Comparison of ENCODE assay signal across 1 cellular context in the genomic region with DNA sequence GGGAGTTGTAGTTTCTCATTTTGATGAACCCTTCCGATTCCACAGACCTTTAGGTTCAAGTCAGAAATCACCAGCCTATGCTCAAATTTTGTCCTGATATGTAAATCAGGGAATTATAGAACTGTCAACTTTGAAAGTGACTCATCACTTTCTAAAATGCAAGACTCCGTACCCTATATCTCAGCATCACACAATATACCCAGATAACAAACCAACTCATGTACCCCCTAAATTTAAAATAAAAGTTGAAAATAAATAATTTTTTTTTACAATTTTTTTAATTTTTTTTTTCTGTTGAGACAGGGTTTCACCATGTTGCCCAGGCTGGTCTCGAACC.
TF ChIP-seq lines count a peak whose summit lies in the region.

No MANE protein-coding gene starts in this region.

TF ChIP-seq in HCT116, 20 proteins besides CTCF, POLR2A, EP300 and RAD21:
- TF ChIP-seq, protein P1, sequence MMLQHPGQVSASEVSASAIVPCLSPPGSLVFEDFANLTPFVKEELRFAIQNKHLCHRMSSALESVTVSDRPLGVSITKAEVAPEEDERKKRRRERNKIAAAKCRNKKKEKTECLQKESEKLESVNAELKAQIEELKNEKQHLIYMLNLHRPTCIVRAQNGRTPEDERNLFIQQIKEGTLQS (IDR thresholded peaks at IDR 0.05), result no peak
- TF ChIP-seq, protein P2, sequence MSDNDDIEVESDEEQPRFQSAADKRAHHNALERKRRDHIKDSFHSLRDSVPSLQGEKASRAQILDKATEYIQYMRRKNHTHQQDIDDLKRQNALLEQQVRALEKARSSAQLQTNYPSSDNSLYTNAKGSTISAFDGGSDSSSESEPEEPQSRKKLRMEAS (IDR thresholded peaks at IDR 0.05), result no peak
- TF ChIP-seq POLR2AphosphoS5 (IDR thresholded peaks at IDR 0.05; ENCODE audit: low read depth, low read length), result no peak
- TF ChIP-seq, protein P3, sequence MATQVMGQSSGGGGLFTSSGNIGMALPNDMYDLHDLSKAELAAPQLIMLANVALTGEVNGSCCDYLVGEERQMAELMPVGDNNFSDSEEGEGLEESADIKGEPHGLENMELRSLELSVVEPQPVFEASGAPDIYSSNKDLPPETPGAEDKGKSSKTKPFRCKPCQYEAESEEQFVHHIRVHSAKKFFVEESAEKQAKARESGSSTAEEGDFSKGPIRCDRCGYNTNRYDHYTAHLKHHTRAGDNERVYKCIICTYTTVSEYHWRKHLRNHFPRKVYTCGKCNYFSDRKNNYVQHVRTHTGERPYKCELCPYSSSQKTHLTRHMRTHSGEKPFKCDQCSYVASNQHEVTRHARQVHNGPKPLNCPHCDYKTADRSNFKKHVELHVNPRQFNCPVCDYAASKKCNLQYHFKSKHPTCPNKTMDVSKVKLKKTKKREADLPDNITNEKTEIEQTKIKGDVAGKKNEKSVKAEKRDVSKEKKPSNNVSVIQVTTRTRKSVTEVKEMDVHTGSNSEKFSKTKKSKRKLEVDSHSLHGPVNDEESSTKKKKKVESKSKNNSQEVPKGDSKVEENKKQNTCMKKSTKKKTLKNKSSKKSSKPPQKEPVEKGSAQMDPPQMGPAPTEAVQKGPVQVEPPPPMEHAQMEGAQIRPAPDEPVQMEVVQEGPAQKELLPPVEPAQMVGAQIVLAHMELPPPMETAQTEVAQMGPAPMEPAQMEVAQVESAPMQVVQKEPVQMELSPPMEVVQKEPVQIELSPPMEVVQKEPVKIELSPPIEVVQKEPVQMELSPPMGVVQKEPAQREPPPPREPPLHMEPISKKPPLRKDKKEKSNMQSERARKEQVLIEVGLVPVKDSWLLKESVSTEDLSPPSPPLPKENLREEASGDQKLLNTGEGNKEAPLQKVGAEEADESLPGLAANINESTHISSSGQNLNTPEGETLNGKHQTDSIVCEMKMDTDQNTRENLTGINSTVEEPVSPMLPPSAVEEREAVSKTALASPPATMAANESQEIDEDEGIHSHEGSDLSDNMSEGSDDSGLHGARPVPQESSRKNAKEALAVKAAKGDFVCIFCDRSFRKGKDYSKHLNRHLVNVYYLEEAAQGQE (IDR thresholded peaks at IDR 0.05; ENCODE audit: low read depth), result no peak
- TF ChIP-seq SIN3A (IDR thresholded peaks at IDR 0.05; ENCODE audit: low read depth), result no peak
- no peak for TF ChIP-seq EZH2phosphoT487 (IDR thresholded peaks at IDR 0.05; ENCODE audit: borderline replicate concordance)
- TF ChIP-seq EZH2 (IDR thresholded peaks at IDR 0.05), result no peak
- TF ChIP-seq ZNF274 (IDR thresholded peaks at IDR 0.05; ENCODE audit: low read depth, low read length), result no peak
- TF ChIP-seq YY1 (IDR thresholded peaks at IDR 0.05; ENCODE audit: extremely low read depth, insufficient replicate concordance, low read depth, low read length), result no peak
- no peak for TF ChIP-seq ZFX (IDR thresholded peaks at IDR 0.05)
- TF ChIP-seq JUND (IDR thresholded peaks at IDR 0.05), result no peak
- no peak for TF ChIP-seq ELF1 (IDR thresholded peaks at IDR 0.05; ENCODE audit: borderline replicate concordance, low read depth)
- TF ChIP-seq FOSL1 (IDR thresholded peaks at IDR 0.05; ENCODE audit: low read depth), result no peak
- no peak for TF ChIP-seq SRF (IDR thresholded peaks at IDR 0.05; ENCODE audit: low read depth)
- no peak for TF ChIP-seq CEBPB (IDR thresholded peaks at IDR 0.05; ENCODE audit: low read depth)
- no peak for TF ChIP-seq SP1 (IDR thresholded peaks at IDR 0.05; ENCODE audit: low read depth)
- TF ChIP-seq, protein P4, sequence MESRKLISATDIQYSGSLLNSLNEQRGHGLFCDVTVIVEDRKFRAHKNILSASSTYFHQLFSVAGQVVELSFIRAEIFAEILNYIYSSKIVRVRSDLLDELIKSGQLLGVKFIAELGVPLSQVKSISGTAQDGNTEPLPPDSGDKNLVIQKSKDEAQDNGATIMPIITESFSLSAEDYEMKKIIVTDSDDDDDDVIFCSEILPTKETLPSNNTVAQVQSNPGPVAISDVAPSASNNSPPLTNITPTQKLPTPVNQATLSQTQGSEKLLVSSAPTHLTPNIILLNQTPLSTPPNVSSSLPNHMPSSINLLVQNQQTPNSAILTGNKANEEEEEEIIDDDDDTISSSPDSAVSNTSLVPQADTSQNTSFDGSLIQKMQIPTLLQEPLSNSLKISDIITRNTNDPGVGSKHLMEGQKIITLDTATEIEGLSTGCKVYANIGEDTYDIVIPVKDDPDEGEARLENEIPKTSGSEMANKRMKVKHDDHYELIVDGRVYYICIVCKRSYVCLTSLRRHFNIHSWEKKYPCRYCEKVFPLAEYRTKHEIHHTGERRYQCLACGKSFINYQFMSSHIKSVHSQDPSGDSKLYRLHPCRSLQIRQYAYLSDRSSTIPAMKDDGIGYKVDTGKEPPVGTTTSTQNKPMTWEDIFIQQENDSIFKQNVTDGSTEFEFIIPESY (IDR thresholded peaks at IDR 0.05; ENCODE audit: extremely low read depth, insufficient replicate concordance, low read length), result no peak
